ENCODE assay signal across 9 cellular contexts in the genomic region with DNA sequence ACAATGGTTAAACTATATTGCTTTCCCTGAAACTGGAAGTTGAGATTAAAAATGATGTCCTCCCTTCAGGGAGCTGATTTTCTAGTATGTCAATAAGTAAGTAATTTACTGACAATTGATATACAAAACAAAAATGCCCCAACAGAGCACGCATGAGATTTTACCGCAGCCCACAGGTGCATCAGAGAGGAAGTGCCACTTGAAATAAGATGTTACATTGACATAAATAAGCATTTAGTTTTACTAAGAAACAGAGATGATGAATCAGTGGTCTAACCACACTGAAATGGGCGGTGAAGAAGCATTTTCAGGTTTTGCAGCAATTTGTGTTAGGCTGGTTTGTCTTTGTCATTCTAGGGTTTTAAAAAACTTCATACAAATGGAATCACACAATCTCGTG. TPM values are rescaled to one million over a fixed set of nuclear protein-coding genes. Genes with fewer than 3 reads are reported as not detected.
DNase-seq lines count a peak whose midpoint lies in the region; ATAC-seq and TF ChIP-seq lines count a peak whose summit lies in the region.
"Had no signal": no experiment of that assay in that cellular context is flagged by ENCODE, and none has a peak within 500 bp of the region (broad histone marks: within the 10 kb centered on the region; RNA-seq: fewer than 3 reads in every experiment).

No MANE protein-coding gene starts in this region.

- peak overlapping the region in 1 of 8 donors; percentile 28 for H3K4me3 ChIP-seq in spleen
- H3K4me3 ChIP-seq in ovary: no peak overlapping the region

- peaks cover 17 to 65% (median 53%) of the 10 kb centered on the region in 6 donors for H3K4me1 ChIP-seq in spleen
- H3K4me1 ChIP-seq in ovary (ENCODE audit: insufficient read depth): no peaks in the 10 kb centered on the region

- no peak for TF ChIP-seq EP300 in ovary (IDR thresholded peaks at IDR 0.05)

- TF ChIP-seq POLR2A in spleen (IDR thresholded peaks at IDR 0.05) (peak in 1 of 3 donors; percentile 15), ovary (IDR thresholded peaks at IDR 0.05) (no peak)

- H3K27ac ChIP-seq in spleen (peak overlapping the region; percentile 54 to 89 (median 78)), ovary (no peak overlapping the region)

- peak; percentile 78 for ATAC-seq in GM19328 (IDR thresholded peaks at IDR 0.05; ENCODE audit: unreplicated experiment)
- ATAC-seq in HG03196 (IDR thresholded peaks at IDR 0.05; ENCODE audit: unreplicated experiment): peak; percentile 87

- TF ChIP-seq CTCF in spleen (IDR thresholded peaks at IDR 0.05 in 8 of 11, conservative IDR thresholded peaks at IDR 0.05 in 3 of 11) (no peak), ovary (IDR thresholded peaks at IDR 0.05) (no peak)

- intact Hi-C loops in spleen (cut with DNase I; ENCODE audit: low total_unique reads) (no loop called here), ovary (cut with DNase I) (no loop called here)

- peak; percentile 63 for DNase-seq in activated CD4-positive, alpha-beta T cell treated with anti-CD3 and anti-CD28 coated beads, Interleukin-2, amount 50 U/mL, for 1 hour
- DNase-seq in spleen (peak; percentile 80), HK-2 (ENCODE audit: unreplicated experiment) (no peak), NCI-H526 treated with DMSO at 0.1 percent for 48 hours (lab: John Stamatoyannopoulos, UW) (no peak), iPS-NIHi7 (ENCODE audit: extremely low spot score) (no peak), ovary (no peak)

- H3K9me3 ChIP-seq in spleen: no peaks in the 10 kb centered on the region
- no peaks in the 10 kb centered on the region for H3K9me3 ChIP-seq in ovary

- 23 to 44% (median 34%) methylated on average over 4 of the region's 4 CpGs for WGBS in spleen, 5 donors
- 80 to 88% (median 82%) methylated on average over 4 of the region's 4 CpGs for WGBS in ovary, 3 donors

- H3K36me3 ChIP-seq in spleen: no peaks in the 10 kb centered on the region
- no peaks in the 10 kb centered on the region for H3K36me3 ChIP-seq in ovary

- H3K27me3 ChIP-seq in spleen (replicated peaks in 1 of 7) (no peaks in the 10 kb centered on the region), ovary (no peaks in the 10 kb centered on the region)

RNA-seq across cellular contexts. Expression of a gene that starts 8.8 kb away (rescaled TPM):
- total RNA-seq in spleen: 10 to 100 TPM in 6 of 7 donors, 1 to 10 TPM in 1; 6.3 to 18.1 (median 13.2) TPM
- 100 to 1,000 TPM in 1 of 3 donors, 10 to 100 TPM in 2; 24.2 to 103 (median 40.4) TPM for polyA plus RNA-seq in spleen
- total RNA-seq in ovary: under 1 TPM in 2 of 7 donors, not detected in 5; 0.53 to 0.60 TPM
- polyA plus RNA-seq in ovary: under 1 TPM; 0.58 to 0.73 TPM
- total RNA-seq: fibroblast of lung had no signal
- polyA plus RNA-seq: fibroblast of lung had no signal

RNA-seq across cellular contexts. Expression of a gene that starts 19.0 kb away (rescaled TPM):
- total RNA-seq in spleen: 100 to 1,000 TPM in 1 of 7 donors, 10 to 100 TPM in 6; 29.5 to 123 (median 65.6) TPM
- 10 to 100 TPM; 49.2 to 71.6 (median 55.1) TPM for polyA plus RNA-seq in spleen
- total RNA-seq in ovary: 1 to 10 TPM in 6 of 7 donors, under 1 TPM in 1; 0.63 to 7.8 (median 2.3) TPM
- polyA plus RNA-seq in ovary: 1 to 10 TPM; 2.1 to 6.6 TPM
- total RNA-seq: fibroblast of lung had no signal
- polyA plus RNA-seq: fibroblast of lung had no signal

Comparison
In these comparisons a context has a peak if more than half of its experiments do, and no peak if none do; other contexts are left out.
1. DNase-seq: peak in activated CD4-positive, alpha-beta T cell treated with anti-CD3 and anti-CD28 coated beads, Interleukin-2, amount 50 U/mL, for 1 hour (single experiment) and spleen (single experiment); none in HK-2 (single experiment), NCI-H526 treated with DMSO at 0.1 percent for 48 hours (single experiment), iPS-NIHi7 (single experiment) and ovary (0 of 5).
2. H3K27ac ChIP-seq: peak in spleen (8 of 8); none in ovary (0 of 2).
3. RNA of a gene that starts 8.8 kb away (total RNA-seq): 6.3 to 18.1 TPM in spleen; 0.53 to 0.60 TPM in ovary; every median in the first group is over 4 times any median in the second.